Comparison of ENCODE assay signal across 8 cellular contexts in the genomic region with DNA sequence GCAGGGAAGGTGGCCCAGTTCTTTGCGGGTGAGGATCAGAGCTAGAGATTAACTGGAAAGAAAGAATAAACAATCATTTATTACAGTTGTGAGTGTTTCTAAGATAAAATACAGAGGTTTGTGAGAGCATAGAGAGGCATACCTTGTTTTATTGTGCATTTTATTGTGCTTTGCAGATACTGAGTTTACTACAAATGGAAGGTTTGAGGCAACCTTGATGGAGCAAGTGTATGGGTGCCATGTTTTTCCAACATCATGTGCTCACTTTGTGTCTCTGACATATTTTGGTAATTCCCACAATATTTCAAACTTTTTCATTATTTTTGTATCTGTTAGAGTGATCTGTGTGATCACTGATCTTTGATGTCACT. TPM values are rescaled to one million over a fixed set of nuclear protein-coding genes. Genes with fewer than 3 reads are reported as not detected.
A peak's percentile ranks its signal among the peaks of the same experiment; 100 is the strongest.
DNase-seq lines count a peak whose midpoint lies in the region; ATAC-seq and TF ChIP-seq lines count a peak whose summit lies in the region.

No MANE protein-coding gene starts in this region.

- no peak overlapping the region for H3K27ac Mint-ChIP-seq in nephron progenitor cell

- peak overlapping the region; percentile 80 to 94 (median 88) for H3K27ac ChIP-seq in BLaER1 treated with 17β-estradiol and CSF1 and Interleukin-3, amounts not matched to agents 10 nM and 100 nM
- peak overlapping the region; percentile 80 for H3K27ac ChIP-seq in colonic mucosa

- peaks cover 2% of the 10 kb centered on the region for H3K27me3 Mint-ChIP-seq in nephron progenitor cell (ENCODE audit: low read depth, poor library complexity)

- peak overlapping the region; percentile 74 to 95 (median 86) for H3K4me2 ChIP-seq in BLaER1 treated with 17β-estradiol and CSF1 and Interleukin-3, amounts not matched to agents 10 nM and 100 nM

- intact Hi-C loops in colonic mucosa (cut with DNase I) = no loop called here

- H3K4me3 ChIP-seq in BLaER1 treated with 17β-estradiol and CSF1 and Interleukin-3, amounts not matched to agents 10 nM and 100 nM = peak overlapping the region; percentile 59 to 78 (median 71)
- H3K4me3 ChIP-seq in colonic mucosa = peak overlapping the region; percentile 57

- ATAC-seq in GM18868 (IDR thresholded peaks at IDR 0.05; ENCODE audit: unreplicated experiment) = no peak
- no peak for ATAC-seq in GM18517 (IDR thresholded peaks at IDR 0.05; ENCODE audit: unreplicated experiment)
- ATAC-seq in GM19455 (IDR thresholded peaks at IDR 0.05; ENCODE audit: unreplicated experiment) = no peak

- H3K36me3 ChIP-seq in BLaER1 treated with 17β-estradiol and CSF1 and Interleukin-3, amounts not matched to agents 10 nM and 100 nM = peaks cover 0 to 9% (median 4%) of the 10 kb centered on the region in 11 experiments; a peak in 7 of 22 replicates
- no peaks in the 10 kb centered on the region for H3K36me3 ChIP-seq in colonic mucosa

- H3K4me1 ChIP-seq in BLaER1 treated with 17β-estradiol and CSF1 and Interleukin-3, amounts not matched to agents 10 nM and 100 nM = peaks cover 23 to 27% (median 25%) of the 10 kb centered on the region in 10 experiments
- peaks cover 7% of the 10 kb centered on the region for H3K4me1 ChIP-seq in colonic mucosa

- H3K9ac ChIP-seq in BLaER1 treated with 17β-estradiol and CSF1 and Interleukin-3, amounts not matched to agents 10 nM and 100 nM = peak overlapping the region; percentile 80 to 92 (median 86)
- H3K9ac ChIP-seq in colonic mucosa (ENCODE audit: low read depth in 2 of 2, low read length in 2 of 2) = peak overlapping the region; percentile 38 to 68

- H3K36me3 Mint-ChIP-seq in nephron progenitor cell (ENCODE audit: low read depth) = peaks cover 29% of the 10 kb centered on the region

- H3K4me1 Mint-ChIP-seq in nephron progenitor cell = peaks cover 38% of the 10 kb centered on the region

- peaks cover 0 to 18% (median 10%) of the 10 kb centered on the region in 11 experiments; a peak in 12 of 22 replicates for H3K9me3 ChIP-seq in BLaER1 treated with 17β-estradiol and CSF1 and Interleukin-3, amounts not matched to agents 10 nM and 100 nM (replicated peaks in 1 of 11)
- no peaks in the 10 kb centered on the region for H3K9me3 ChIP-seq in colonic mucosa

- no peaks in the 10 kb centered on the region for H3K27me3 ChIP-seq in BLaER1 treated with 17β-estradiol and CSF1 and Interleukin-3, amounts not matched to agents 10 nM and 100 nM
- no peaks in the 10 kb centered on the region for H3K27me3 ChIP-seq in colonic mucosa

- DNase-seq in LoVo (ENCODE audit: low spot score) = peak; percentile 12
- DNase-seq in colonic mucosa = peak; percentile 22
- no peak for DNase-seq in nephron progenitor cell
- DNase-seq in NCI-H446 treated with DMSO at 0.1 percent for 48 hours (lab: John Stamatoyannopoulos, UW) = no peak

- H3K4me3 Mint-ChIP-seq in nephron progenitor cell = peak overlapping the region; percentile 93

- peaks cover 26% of the 10 kb centered on the region for H3K9me3 Mint-ChIP-seq in nephron progenitor cell

- no peaks in the 10 kb centered on the region for H4K20me1 ChIP-seq in BLaER1 treated with 17β-estradiol and CSF1 and Interleukin-3, amounts not matched to agents 10 nM and 100 nM

- TF ChIP-seq CTCF in colonic mucosa (IDR thresholded peaks at IDR 0.05) (no peak), nephron progenitor cell (IDR thresholded peaks at IDR 0.05) (no peak)

RNA-seq across cellular contexts. Expression of a gene that starts 0.7 kb away (rescaled TPM):
- 1 to 10 TPM; 1.9 to 5.0 TPM for total RNA-seq in colonic mucosa

RNA-seq across cellular contexts. Expression of a gene that starts 32.0 kb away (rescaled TPM):
- 10 to 100 TPM in 1 of 2 donors, 1 to 10 TPM in 1; 7.3 to 11.8 TPM for total RNA-seq in colonic mucosa

RNA-seq across cellular contexts. Expression of a gene that starts 41.2 kb away (rescaled TPM):
- 10 to 100 TPM; 53.1 to 65.6 TPM for total RNA-seq in colonic mucosa

Comparison
In these comparisons a context has a peak if more than half of its experiments do, and no peak if none do; other contexts are left out.
1. DNase-seq: peak in LoVo (single experiment) and colonic mucosa (single experiment); none in nephron progenitor cell (single experiment) and NCI-H446 treated with DMSO at 0.1 percent for 48 hours (single experiment).